In the genomic region with DNA sequence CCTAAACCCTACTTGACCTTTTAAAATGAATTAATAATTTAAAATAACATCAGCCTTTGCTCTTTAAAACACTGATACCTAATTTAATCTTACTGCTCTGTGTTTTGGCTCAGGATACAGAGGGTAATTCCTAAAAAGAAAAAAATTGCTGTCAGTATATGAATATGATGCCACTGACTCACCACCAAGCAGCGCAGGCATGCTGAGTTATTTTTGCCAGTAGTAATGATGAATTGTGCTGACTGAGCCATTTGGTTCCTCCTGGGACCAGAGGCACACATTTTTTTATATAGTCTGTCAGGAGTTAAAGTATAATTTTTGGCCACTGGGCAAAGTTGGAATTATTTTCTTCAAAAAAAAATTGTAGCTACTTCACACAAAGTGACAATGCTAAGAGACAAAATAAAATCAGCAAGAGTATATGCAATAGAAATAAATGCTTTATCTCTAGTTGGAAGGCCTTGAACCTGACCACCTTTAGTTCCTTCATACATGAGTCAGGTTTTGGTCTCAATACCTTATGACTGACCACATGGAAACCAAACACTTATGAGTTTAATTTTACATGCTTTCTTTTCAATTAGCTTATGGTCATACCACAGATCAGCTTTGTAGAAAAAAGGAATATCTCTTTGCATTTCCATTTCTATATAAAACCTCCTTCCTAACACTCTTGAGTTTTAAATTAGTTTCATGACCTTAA, we compare ENCODE assay signal across 10 cellular contexts.
DNase-seq lines count a peak whose midpoint lies in the region; ATAC-seq and TF ChIP-seq lines count a peak whose summit lies in the region.
"Had no signal": no experiment of that assay in that cellular context is flagged by ENCODE, and none has a peak within 500 bp of the region (broad histone marks: within the 10 kb centered on the region; RNA-seq: fewer than 3 reads in every experiment).

No MANE protein-coding gene starts in this region.

- H3K4me2 ChIP-seq in mesenchymal stem cell (ENCODE audit: low read length, poor library complexity, severe bottlenecking): no peak overlapping the region

- H3K4me3 ChIP-seq in mesenchymal stem cell (ENCODE audit: insufficient read depth in 1 of 2, low read depth in 1 of 2, low read length in 2 of 2): no peak overlapping the region
- H3K4me3 ChIP-seq in vagina: no peak overlapping the region

- no peak overlapping the region for H4K8ac ChIP-seq in mesenchymal stem cell (ENCODE audit: low read length)

- H3K27me3 ChIP-seq in mesenchymal stem cell (ENCODE audit: control insufficient read depth in 1 of 2, insufficient read depth in 1 of 2, low read length in 2 of 2) (no peaks in the 10 kb centered on the region), vagina (no peaks in the 10 kb centered on the region)
- H3K27me3 ChIP-seq: neutrophil had no signal

- H2BK15ac ChIP-seq in mesenchymal stem cell (ENCODE audit: low read depth, poor library complexity, severe bottlenecking): no peak overlapping the region

- peak overlapping the region; percentile 51 for H3K9ac ChIP-seq in mesenchymal stem cell (ENCODE audit: low read length)

- intact Hi-C loops in vagina (cut with DNase I): no loop called here

- H3K14ac ChIP-seq in mesenchymal stem cell (ENCODE audit: low read length in 2 of 2): no peak overlapping the region

- no peak overlapping the region for H2BK5ac ChIP-seq in mesenchymal stem cell (ENCODE audit: low read depth, low read length, poor library complexity, severe bottlenecking)

- no peak overlapping the region for H2BK120ac ChIP-seq in mesenchymal stem cell (ENCODE audit: low read depth, low read length)

- H2AK5ac ChIP-seq in mesenchymal stem cell (ENCODE audit: low read length, severe bottlenecking): no peak overlapping the region

- TF ChIP-seq CTCF in vagina (IDR thresholded peaks at IDR 0.05): no peak

- H3K9me3 ChIP-seq in mesenchymal stem cell (ENCODE audit: control insufficient read depth, low read length) (no peaks in the 10 kb centered on the region), vagina (no peaks in the 10 kb centered on the region)
- H3K9me3 ChIP-seq: neutrophil had no signal

- DNase-seq in GM03348 (ENCODE audit: low spot score) (peak; percentile 48), mesenchymal stem cell (peak; percentile 59), SKM-1 treated with dmso at 0.1 percent for 144 hours (lab: John Stamatoyannopoulos, UW; ENCODE audit: unreplicated experiment) (no peak), vagina (ENCODE audit: extremely low spot score in 2 of 2) (no peak), NCI-H774 (lab: John Stamatoyannopoulos, UW) (no peak)
- DNase-seq in activated T-helper 9 cell treated with anti-CD3 and anti-CD28 coated beads, Interleukin-2, amount 50 U/mL, for 16 hours (ENCODE audit: low read depth): peak; percentile 4
- DNase-seq: H9 had no signal

- no peak for TF ChIP-seq POLR2A in vagina (IDR thresholded peaks at IDR 0.05)

- no peak overlapping the region for H2AFZ ChIP-seq in mesenchymal stem cell (ENCODE audit: low read depth, low read length)

- H3K4ac ChIP-seq in mesenchymal stem cell (ENCODE audit: low read depth in 1 of 2, low read length in 2 of 2): no peak overlapping the region

- H3K4me1 ChIP-seq in mesenchymal stem cell (ENCODE audit: control insufficient read depth, insufficient read depth, low read depth, low read length) (no peaks in the 10 kb centered on the region), vagina (peaks cover 29% of the 10 kb centered on the region)

- ATAC-seq in HG02884 (IDR thresholded peaks at IDR 0.05; ENCODE audit: unreplicated experiment) (peak; percentile 62), HG02763 (IDR thresholded peaks at IDR 0.05; ENCODE audit: unreplicated experiment) (no peak)

- H4K91ac ChIP-seq in mesenchymal stem cell (ENCODE audit: low read length): no peak overlapping the region

- no peak overlapping the region for H2BK12ac ChIP-seq in mesenchymal stem cell (ENCODE audit: low read length in 2 of 2)

- H3K23ac ChIP-seq in mesenchymal stem cell (ENCODE audit: low read length in 2 of 2): no peak overlapping the region

- H3K79me1 ChIP-seq in mesenchymal stem cell (replicated peaks; ENCODE audit: low read length, poor library complexity, severe bottlenecking): peaks cover 14% of the 10 kb centered on the region

- H3K36me3 ChIP-seq in mesenchymal stem cell (ENCODE audit: control insufficient read depth in 1 of 2, insufficient read depth in 2 of 2, low read depth in 1 of 2, low read length in 2 of 2): no peaks in the 10 kb centered on the region
- H3K36me3 ChIP-seq in vagina: no peaks in the 10 kb centered on the region
- H3K36me3 ChIP-seq: neutrophil had no signal

- no peak overlapping the region for H3K18ac ChIP-seq in mesenchymal stem cell (ENCODE audit: low read depth in 1 of 2, low read length in 2 of 2)

- 18% methylated on average over 1 of the region's 1 CpG for WGBS in mesenchymal stem cell

- H3K27ac ChIP-seq in mesenchymal stem cell (ENCODE audit: low read length, poor library complexity, severe bottlenecking) (no peak overlapping the region), vagina (no peak overlapping the region)
- H3K27ac ChIP-seq: neutrophil had no signal

Comparison
In these comparisons a context has a peak if more than half of its experiments do, and no peak if none do; other contexts are left out.
1. DNase-seq: peak in GM03348 (single experiment), activated T-helper 9 cell treated with anti-CD3 and anti-CD28 coated beads, Interleukin-2, amount 50 U/mL, for 16 hours (single experiment) and mesenchymal stem cell (single experiment); none in SKM-1 treated with dmso at 0.1 percent for 144 hours (single experiment), vagina (0 of 2) and NCI-H774 (single experiment).